11 cellular contexts compared by ENCODE assay signal in genomic region chr15:70715840-70716510, GRCh38. TPM values are rescaled to one million over a fixed set of nuclear protein-coding genes. Genes with fewer than 3 reads are reported as not detected.
DNase-seq lines count a peak whose midpoint lies in the region; ATAC-seq, FAIRE-seq and TF ChIP-seq lines count a peak whose summit lies in the region.
"Had no signal": no experiment of that assay in that cellular context is flagged by ENCODE, and none has a peak within 500 bp of the region (broad histone marks: within the 10 kb centered on the region; RNA-seq: fewer than 3 reads in every experiment).

No MANE protein-coding gene starts in this region.

- peak overlapping the region in 1 of 2 experiments; percentile 23 for H2BK12ac ChIP-seq in mesenchymal stem cell (ENCODE audit: low read length in 2 of 2)

- peak overlapping the region; percentile 64 for H4K8ac ChIP-seq in mesenchymal stem cell (ENCODE audit: low read length)

- H3K27me3 ChIP-seq in astrocyte (ENCODE audit: insufficient read depth, low read length): no peaks in the 10 kb centered on the region
- H3K27me3 ChIP-seq in mesenchymal stem cell (ENCODE audit: control insufficient read depth in 1 of 2, insufficient read depth in 1 of 2, low read length in 2 of 2): no peaks in the 10 kb centered on the region
- H3K27me3 ChIP-seq in subcutaneous abdominal adipose tissue (ENCODE audit: control insufficient read depth in 5 of 5, insufficient read depth in 4 of 5, low read length in 5 of 5): no peaks in the 10 kb centered on the region

- H3K79me1 ChIP-seq in mesenchymal stem cell (replicated peaks; ENCODE audit: low read length, poor library complexity, severe bottlenecking): peaks cover 19% of the 10 kb centered on the region

- H3K4me3 Mint-ChIP-seq in astrocyte (ENCODE audit: unreplicated experiment): peak overlapping the region; percentile 2
- H3K4me3 Mint-ChIP-seq in activated T-helper 1 cell treated with anti-CD3 and anti-CD28 coated beads, Interleukin-12 subunit alpha, Interleukin-12 subunit beta, Interleukin-2, Interleukin-4 antibody, amounts not matched to agents 30 ng/mL and 10 ng/mL and 1 ng/mL, durations not matched to agents 14 hours and 24 hours and 36 hours: no peak overlapping the region
- H3K4me3 Mint-ChIP-seq: stimulated activated naive CD8-positive, alpha-beta T cell treated with anti-CD3 and anti-CD28 coated beads, Interleukin-15, Interleukin-2, amounts not matched to agents 100 ng/mL and 50 ng/mL, for 24 hours had no signal

- 63% methylated on average over 6 of the region's 6 CpGs for WGBS in mesenchymal stem cell

- H3K4me1 ChIP-seq in astrocyte (ENCODE audit: insufficient read depth, low read length): peaks cover 37% of the 10 kb centered on the region
- peaks cover 5% of the 10 kb centered on the region for H3K4me1 ChIP-seq in mesenchymal stem cell (ENCODE audit: control insufficient read depth, insufficient read depth, low read depth, low read length)
- peaks cover 0 to 57% (median 37%) of the 10 kb centered on the region in 5 donors for H3K4me1 ChIP-seq in subcutaneous abdominal adipose tissue (ENCODE audit: control insufficient read depth in 5 of 5, insufficient read depth in 5 of 5, low read length in 5 of 5)

- peak overlapping the region; percentile 91 for H2AK5ac ChIP-seq in mesenchymal stem cell (ENCODE audit: low read length, severe bottlenecking)

- H3K14ac ChIP-seq in mesenchymal stem cell (ENCODE audit: low read length in 2 of 2): no peak overlapping the region

- H2BK120ac ChIP-seq in mesenchymal stem cell (ENCODE audit: low read depth, low read length): peak overlapping the region; percentile 61

- CTCF ChIA-PET in HEK293T (lab: Yijun Ruan, JAX): no interaction called here

- peaks cover 5% of the 10 kb centered on the region for H3K36me3 ChIP-seq in astrocyte (ENCODE audit: insufficient read depth, low read length)
- H3K36me3 ChIP-seq in mesenchymal stem cell (ENCODE audit: control insufficient read depth in 1 of 2, insufficient read depth in 2 of 2, low read depth in 1 of 2, low read length in 2 of 2): peaks cover 3 to 34% of the 10 kb centered on the region in 2 experiments
- peaks cover 0 to 3% (median 0%) of the 10 kb centered on the region in 5 donors for H3K36me3 ChIP-seq in subcutaneous abdominal adipose tissue (ENCODE audit: control insufficient read depth in 5 of 5, insufficient read depth in 5 of 5, low read length in 5 of 5)

- H3K9ac ChIP-seq in astrocyte (ENCODE audit: low read length): peak overlapping the region; percentile 1
- no peak overlapping the region for H3K9ac ChIP-seq in mesenchymal stem cell (ENCODE audit: low read length)
- H3K9ac ChIP-seq in subcutaneous abdominal adipose tissue (ENCODE audit: low read length in 5 of 5): no peak overlapping the region

- H3K4me2 ChIP-seq in astrocyte (ENCODE audit: low read length) (peak overlapping the region; percentile 3), mesenchymal stem cell (ENCODE audit: low read length, poor library complexity, severe bottlenecking) (no peak overlapping the region)

- H3K4me1 Mint-ChIP-seq in astrocyte (ENCODE audit: low read depth, unreplicated experiment): peaks cover 69% of the 10 kb centered on the region
- no peaks in the 10 kb centered on the region for H3K4me1 Mint-ChIP-seq in activated T-helper 1 cell treated with anti-CD3 and anti-CD28 coated beads, Interleukin-12 subunit alpha, Interleukin-12 subunit beta, Interleukin-2, Interleukin-4 antibody, amounts not matched to agents 30 ng/mL and 10 ng/mL and 1 ng/mL, durations not matched to agents 14 hours and 24 hours and 36 hours (ENCODE audit: low read depth)

- H4K20me1 ChIP-seq in astrocyte (ENCODE audit: insufficient read depth, low read length): peaks cover 16% of the 10 kb centered on the region

- peak overlapping the region; percentile 64 to 67 for H3K4ac ChIP-seq in mesenchymal stem cell (ENCODE audit: low read depth in 1 of 2, low read length in 2 of 2)

- H2BK5ac ChIP-seq in mesenchymal stem cell (ENCODE audit: low read depth, low read length, poor library complexity, severe bottlenecking): no peak overlapping the region

- H3K27ac ChIP-seq in astrocyte (ENCODE audit: low read depth, low read length) (peak overlapping the region; percentile 45), mesenchymal stem cell (ENCODE audit: low read length, poor library complexity, severe bottlenecking) (peak overlapping the region; percentile 45), subcutaneous abdominal adipose tissue (ENCODE audit: low read depth, low read length) (peak overlapping the region; percentile 12)

- peaks cover 11% of the 10 kb centered on the region for H3K36me3 Mint-ChIP-seq in astrocyte (ENCODE audit: low read depth, unreplicated experiment)
- no peaks in the 10 kb centered on the region for H3K36me3 Mint-ChIP-seq in activated T-helper 1 cell treated with anti-CD3 and anti-CD28 coated beads, Interleukin-12 subunit alpha, Interleukin-12 subunit beta, Interleukin-2, Interleukin-4 antibody, amounts not matched to agents 30 ng/mL and 10 ng/mL and 1 ng/mL, durations not matched to agents 14 hours and 24 hours and 36 hours (ENCODE audit: low read depth)

- intact Hi-C loops in activated T-helper 1 cell treated with anti-CD3 and anti-CD28 coated beads, Interleukin-12 subunit alpha, Interleukin-12 subunit beta, Interleukin-2, Interleukin-4 antibody, amounts not matched to agents 30 ng/mL and 10 ng/mL and 1 ng/mL, durations not matched to agents 14 hours and 24 hours and 36 hours (cut with micrococcal nuclease): loop anchor here (10.0 kb wide), 1 partner anchor 1141 kb away; no protein-coding TSS in a partner anchor

- H3K23ac ChIP-seq in mesenchymal stem cell (ENCODE audit: low read length in 2 of 2): no peak overlapping the region

- no peaks in the 10 kb centered on the region for H3K9me3 Mint-ChIP-seq in astrocyte (ENCODE audit: unreplicated experiment)
- H3K9me3 Mint-ChIP-seq in activated T-helper 1 cell treated with anti-CD3 and anti-CD28 coated beads, Interleukin-12 subunit alpha, Interleukin-12 subunit beta, Interleukin-2, Interleukin-4 antibody, amounts not matched to agents 30 ng/mL and 10 ng/mL and 1 ng/mL, durations not matched to agents 14 hours and 24 hours and 36 hours: no peaks in the 10 kb centered on the region
- H3K9me3 Mint-ChIP-seq: stimulated activated naive CD8-positive, alpha-beta T cell treated with anti-CD3 and anti-CD28 coated beads, Interleukin-15, Interleukin-2, amounts not matched to agents 100 ng/mL and 50 ng/mL, for 24 hours had no signal

- peak; percentile 12 for DNase-seq in HEK293T (ENCODE audit: extremely low spot score)
- DNase-seq in astrocyte (ENCODE audit: low read depth): peak; percentile 62
- DNase-seq in mesenchymal stem cell: peak; percentile 56
- DNase-seq in activated T-helper 1 cell treated with anti-CD3 and anti-CD28 coated beads, Interleukin-12 subunit alpha, Interleukin-12 subunit beta, Interleukin-2, Interleukin-4 antibody, amounts not matched to agents 30 ng/mL and 10 ng/mL and 1 ng/mL, durations not matched to agents 14 hours and 24 hours and 36 hours (ENCODE audit: low spot score): no peak
- DNase-seq in amygdala (lab: John Stamatoyannopoulos, UW): no peak
- DNase-seq: posterior cingulate gyrus; stimulated activated CD4-positive, alpha-beta T cell treated with anti-CD3 and anti-CD28 coated beads, Interleukin-4, amount 100 ng/mL, for 24 hours had no signal

- peaks cover 90% of the 10 kb centered on the region for H3K79me2 ChIP-seq in astrocyte (ENCODE audit: insufficient read depth, low read length)

- H4K91ac ChIP-seq in mesenchymal stem cell (ENCODE audit: low read length): peak overlapping the region; percentile 86

- peak overlapping the region; percentile 44 to 45 for H3K18ac ChIP-seq in mesenchymal stem cell (ENCODE audit: low read depth in 1 of 2, low read length in 2 of 2)

- no peak overlapping the region for H2AFZ ChIP-seq in astrocyte (ENCODE audit: low read depth, low read length)
- no peak overlapping the region for H2AFZ ChIP-seq in mesenchymal stem cell (ENCODE audit: low read depth, low read length)

- FAIRE-seq in astrocyte (lab: Jason Lieb, UNC): no peak

- H3K27ac Mint-ChIP-seq in astrocyte (ENCODE audit: unreplicated experiment): peak overlapping the region; percentile 92
- no peak overlapping the region for H3K27ac Mint-ChIP-seq in activated T-helper 1 cell treated with anti-CD3 and anti-CD28 coated beads, Interleukin-12 subunit alpha, Interleukin-12 subunit beta, Interleukin-2, Interleukin-4 antibody, amounts not matched to agents 30 ng/mL and 10 ng/mL and 1 ng/mL, durations not matched to agents 14 hours and 24 hours and 36 hours
- H3K27ac Mint-ChIP-seq: stimulated activated naive CD8-positive, alpha-beta T cell treated with anti-CD3 and anti-CD28 coated beads, Interleukin-15, Interleukin-2, amounts not matched to agents 100 ng/mL and 50 ng/mL, for 24 hours had no signal

- no peaks in the 10 kb centered on the region for H3K9me3 ChIP-seq in astrocyte (ENCODE audit: insufficient read depth, low read depth, low read length)
- no peaks in the 10 kb centered on the region for H3K9me3 ChIP-seq in mesenchymal stem cell (ENCODE audit: control insufficient read depth, low read length)
- H3K9me3 ChIP-seq in subcutaneous abdominal adipose tissue (ENCODE audit: control insufficient read depth in 5 of 5, low read length in 5 of 5): no peaks in the 10 kb centered on the region

- H2BK15ac ChIP-seq in mesenchymal stem cell (ENCODE audit: low read depth, poor library complexity, severe bottlenecking): peak overlapping the region; percentile 83

- H3K4me3 ChIP-seq in astrocyte (ENCODE audit: insufficient read depth, low read depth, low read length) (no peak overlapping the region), mesenchymal stem cell (ENCODE audit: insufficient read depth in 1 of 2, low read depth in 1 of 2, low read length in 2 of 2) (no peak overlapping the region), subcutaneous abdominal adipose tissue (ENCODE audit: low read depth in 1 of 5, low read length in 5 of 5) (no peak overlapping the region)

- POLR2A ChIA-PET in HEK293T (lab: Yijun Ruan, JAX): no interaction called here

- ATAC-seq in HG03565 (IDR thresholded peaks at IDR 0.05; ENCODE audit: unreplicated experiment) (no peak), HG03039 (IDR thresholded peaks at IDR 0.05; ENCODE audit: unreplicated experiment) (no peak)

- H3K27me3 Mint-ChIP-seq in astrocyte (ENCODE audit: low read depth, unreplicated experiment): no peaks in the 10 kb centered on the region
- peaks cover 38% of the 10 kb centered on the region for H3K27me3 Mint-ChIP-seq in activated T-helper 1 cell treated with anti-CD3 and anti-CD28 coated beads, Interleukin-12 subunit alpha, Interleukin-12 subunit beta, Interleukin-2, Interleukin-4 antibody, amounts not matched to agents 30 ng/mL and 10 ng/mL and 1 ng/mL, durations not matched to agents 14 hours and 24 hours and 36 hours (ENCODE audit: insufficient read depth)

- TF ChIP-seq CTCF in astrocyte (IDR thresholded peaks at IDR 0.05; ENCODE audit: insufficient read depth, low read depth, low read length): no peak

TF ChIP-seq in HEK293T, 16 proteins besides CTCF, POLR2A, EP300 and RAD21 (continues in another document):
- TF ChIP-seq LEF1 (IDR thresholded peaks at IDR 0.05; ENCODE audit: borderline replicate concordance): no peak

RNA-seq across cellular contexts. Expression of gene UACA, which starts 47.4 kb away (rescaled TPM):
- 168 and 200 TPM in 2 replicates for total RNA-seq in astrocyte
- 56.0 TPM for polyA plus RNA-seq in mesenchymal stem cell (2013, experiment 1 of 2)
- polyA plus RNA-seq in mesenchymal stem cell (2013, experiment 2 of 2): 52.3 TPM
- 0.57 and 1.2 TPM in 2 replicates for total RNA-seq in activated T-helper 1 cell treated with anti-CD3 and anti-CD28 coated beads, Interleukin-12 subunit alpha, Interleukin-12 subunit beta, Interleukin-2, Interleukin-4 antibody, amounts not matched to agents 30 ng/mL and 10 ng/mL and 1 ng/mL, durations not matched to agents 14 hours and 24 hours and 36 hours

Comparison
In these comparisons a context has a peak if more than half of its experiments do, and no peak if none do; other contexts are left out.
1. DNase-seq: peak in HEK293T (single experiment), astrocyte (single experiment) and mesenchymal stem cell (single experiment); none in activated T-helper 1 cell treated with anti-CD3 and anti-CD28 coated beads, Interleukin-12 subunit alpha, Interleukin-12 subunit beta, Interleukin-2, Interleukin-4 antibody, amounts not matched to agents 30 ng/mL and 10 ng/mL and 1 ng/mL, durations not matched to agents 14 hours and 24 hours and 36 hours (single experiment) and amygdala (0 of 56).
2. RNA of gene UACA, which starts 47.4 kb away (total RNA-seq): 168 to 200 TPM in astrocyte; 0.57 to 1.2 TPM in activated T-helper 1 cell treated with anti-CD3 and anti-CD28 coated beads, Interleukin-12 subunit alpha, Interleukin-12 subunit beta, Interleukin-2, Interleukin-4 antibody, amounts not matched to agents 30 ng/mL and 10 ng/mL and 1 ng/mL, durations not matched to agents 14 hours and 24 hours and 36 hours; every median in the first group is over 10 times any median in the second.
3. Peak in every context shown above with its lines, with median percentiles within 50 percentile points of each other: H3K27ac ChIP-seq.